In genomic region chr17:46139365-46140210, GRCh38 we compare ENCODE assay signal across 1 cellular context.
TF ChIP-seq lines count a peak whose summit lies in the region.

No MANE protein-coding gene starts in this region.

TF ChIP-seq in HepG2, 621 proteins besides CTCF, POLR2A, EP300 and RAD21:
- no peak for TF ChIP-seq ISL2 (CRISPR knock-in tag; IDR thresholded peaks at IDR 0.05)
- TF ChIP-seq HNRNPK (IDR thresholded peaks at IDR 0.05; ENCODE audit: low read depth, low read length, poor library complexity, severe bottlenecking): peak; percentile 89
- TF ChIP-seq RBM22 (optimal IDR thresholded peaks at IDR 0.05; ENCODE audit: low read length): peak; percentile 61
